8 cellular contexts compared by ENCODE assay signal in the genomic region with DNA sequence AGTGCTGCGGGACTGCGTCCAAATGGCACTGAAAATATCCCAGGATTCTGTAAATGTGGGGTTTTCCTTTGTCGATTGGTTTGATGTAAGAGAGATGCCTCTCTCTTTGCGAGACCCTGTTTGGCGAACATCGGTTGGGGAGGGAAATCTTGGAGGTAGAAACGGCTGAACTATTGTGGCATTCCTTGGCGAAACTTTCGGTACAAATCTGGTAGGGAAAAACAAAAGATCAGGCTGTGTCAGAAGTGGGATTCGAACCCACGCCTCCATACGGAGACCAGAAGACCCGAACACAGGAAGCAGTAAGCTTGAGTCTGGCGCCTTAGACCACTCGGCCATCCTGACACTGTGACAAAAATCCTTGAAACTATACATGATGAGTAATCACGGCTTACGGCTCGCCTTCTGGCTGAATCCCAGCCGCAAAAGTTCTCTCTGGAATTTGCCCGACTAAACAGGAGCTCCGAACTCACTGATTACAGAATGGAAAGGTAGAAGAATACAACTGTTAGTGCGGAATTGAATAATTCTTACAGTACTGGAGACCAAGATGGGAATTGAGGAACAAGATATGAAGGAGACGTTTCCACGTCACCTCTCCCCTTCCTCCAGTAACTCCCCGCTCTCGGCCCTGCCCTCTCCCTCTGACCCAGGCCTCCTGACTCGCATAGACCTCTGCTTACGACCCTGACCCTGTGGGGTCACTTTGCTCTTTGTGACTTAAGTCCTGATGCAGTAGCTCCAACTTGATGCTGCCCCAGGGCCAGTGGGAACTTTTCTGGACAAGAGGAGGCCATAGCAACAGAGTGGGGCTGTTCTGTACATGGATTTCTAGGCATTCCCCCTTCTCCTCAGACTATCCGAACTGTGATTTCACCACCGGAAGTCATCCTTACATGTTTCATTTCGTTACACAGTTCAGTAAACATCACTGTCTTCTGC.
DNase-seq lines count a peak whose midpoint lies in the region; ATAC-seq, FAIRE-seq and TF ChIP-seq lines count a peak whose summit lies in the region.

No MANE protein-coding gene starts in this region.

- peak overlapping the region; percentile 78 for H3K4me2 ChIP-seq in A549

- H3K4me1 ChIP-seq in A549 (peaks cover 10% of the 10 kb centered on the region; the same call in 2 of the 3 replicates), testis (no peaks in the 10 kb centered on the region)

- CTCF ChIA-PET in A549 (lab: Yijun Ruan, JAX) = interaction anchor here (1.2 to 1.3 kb wide), 2 partner anchors 12 to 81 kb away, joined by 4 read pairs; no protein-coding TSS in a partner anchor

- H3K27me3 ChIP-seq in testis = no peaks in the 10 kb centered on the region

- intact Hi-C loops in testis (cut with DNase I; ENCODE audit: low total_unique reads) = no loop called here

- ATAC-seq in A549 (peak; percentile 61 to 75), esophagus mucosa (peak; percentile 53), GM21423 (IDR thresholded peaks at IDR 0.05; ENCODE audit: unreplicated experiment) (no peak), HG03565 (IDR thresholded peaks at IDR 0.05; ENCODE audit: unreplicated experiment) (no peak)

- TF ChIP-seq EP300 in A549 (IDR thresholded peaks at IDR 0.05) = no peak

- H3K36me3 ChIP-seq in testis (ENCODE audit: low read depth, missing control alignments) = no peaks in the 10 kb centered on the region

- TF ChIP-seq RAD21 in A549 (conservative IDR thresholded peaks at IDR 0.05 in 1 of 2, IDR thresholded peaks at IDR 0.05 in 1 of 2) = no peak

- no peak for TF ChIP-seq CTCF in A549 (IDR thresholded peaks at IDR 0.05)
- TF ChIP-seq CTCF in testis (IDR thresholded peaks at IDR 0.05) = no peak

- H3K9me3 ChIP-seq in A549 (no peaks in the 10 kb centered on the region), testis (no peaks in the 10 kb centered on the region)

- peak overlapping the region; percentile 63 for H3K4me3 ChIP-seq in A549
- peak overlapping the region; percentile 4 to 27 for H3K4me3 ChIP-seq in testis

- DNase-seq in A549 (ENCODE audit: low read depth in 1 of 2, low spot score in 1 of 2) (peak in 1 of 2 experiments; percentile 91), GM12891 (ENCODE audit: insufficient read length, low spot score) (no peak), RPMI7951 (ENCODE audit: low read depth) (peak; percentile 87), testis (no peak)
- no peak for DNase-seq in stimulated activated naive CD4-positive, alpha-beta T cell treated with Interleukin-2 at 50 U/mL for 16 hours (lab: John Stamatoyannopoulos, UW)

- whole genome bisulfite sequencing in A549 (ENCODE audit: missing lambda C conversion rate) = 1% methylated on average over 30 of the region's 31 CpGs
- 6 to 9% methylated on average over 31 of the region's 31 CpGs for WGBS in testis, 2 donors

- FAIRE-seq in A549 (lab: Jason Lieb, UNC) (no peak), GM12891 (lab: Jason Lieb, UNC) (peak; percentile 51)

- POLR2A ChIA-PET in A549 (lab: Yijun Ruan, JAX) = interaction anchor here (0.8 to 1.3 kb wide), 3 partner anchors 12 to 132 kb away, joined by 3 to 4 read pairs (median 4); no protein-coding TSS in a partner anchor

- H3K27ac ChIP-seq in A549 (peak overlapping the region; percentile 71 to 87), testis (no peak overlapping the region)

- no peak for TF ChIP-seq POLR2A in A549 (IDR thresholded peaks at IDR 0.05; ENCODE audit: low read length)
- TF ChIP-seq POLR2A in GM12891 (IDR thresholded peaks at IDR 0.05; ENCODE audit: low read depth, low read length) = no peak
- no peak for TF ChIP-seq POLR2A in testis (IDR thresholded peaks at IDR 0.05)

TF ChIP-seq in A549, 52 proteins besides CTCF, POLR2A, EP300 and RAD21 (continues in another document):
- no peak for TF ChIP-seq MAFK (IDR thresholded peaks at IDR 0.05; ENCODE audit: partially characterized antibody)
- TF ChIP-seq, protein P1, sequence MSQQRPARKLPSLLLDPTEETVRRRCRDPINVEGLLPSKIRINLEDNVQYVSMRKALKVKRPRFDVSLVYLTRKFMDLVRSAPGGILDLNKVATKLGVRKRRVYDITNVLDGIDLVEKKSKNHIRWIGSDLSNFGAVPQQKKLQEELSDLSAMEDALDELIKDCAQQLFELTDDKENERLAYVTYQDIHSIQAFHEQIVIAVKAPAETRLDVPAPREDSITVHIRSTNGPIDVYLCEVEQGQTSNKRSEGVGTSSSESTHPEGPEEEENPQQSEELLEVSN (IDR thresholded peaks at IDR 0.05; ENCODE audit: borderline replicate concordance, low read depth) = no peak
- TF ChIP-seq TFCP2L1 (CRISPR knock-in tag; IDR thresholded peaks at IDR 0.05) = no peak
- TF ChIP-seq SREBF2 (IDR thresholded peaks at IDR 0.05) = peak; percentile 73
- no peak for TF ChIP-seq ZNF302 (CRISPR knock-in tag; IDR thresholded peaks at IDR 0.05)
- no peak for TF ChIP-seq PHF8 (IDR thresholded peaks at IDR 0.05; ENCODE audit: borderline replicate concordance, low read depth)
- no peak for TF ChIP-seq HOXA7 (CRISPR knock-in tag; IDR thresholded peaks at IDR 0.05)
- TF ChIP-seq, protein P2, sequence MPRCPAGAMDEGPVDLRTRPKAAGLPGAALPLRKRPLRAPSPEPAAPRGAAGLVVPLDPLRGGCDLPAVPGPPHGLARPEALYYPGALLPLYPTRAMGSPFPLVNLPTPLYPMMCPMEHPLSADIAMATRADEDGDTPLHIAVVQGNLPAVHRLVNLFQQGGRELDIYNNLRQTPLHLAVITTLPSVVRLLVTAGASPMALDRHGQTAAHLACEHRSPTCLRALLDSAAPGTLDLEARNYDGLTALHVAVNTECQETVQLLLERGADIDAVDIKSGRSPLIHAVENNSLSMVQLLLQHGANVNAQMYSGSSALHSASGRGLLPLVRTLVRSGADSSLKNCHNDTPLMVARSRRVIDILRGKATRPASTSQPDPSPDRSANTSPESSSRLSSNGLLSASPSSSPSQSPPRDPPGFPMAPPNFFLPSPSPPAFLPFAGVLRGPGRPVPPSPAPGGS (IDR thresholded peaks at IDR 0.05) = no peak
- TF ChIP-seq, protein P3, sequence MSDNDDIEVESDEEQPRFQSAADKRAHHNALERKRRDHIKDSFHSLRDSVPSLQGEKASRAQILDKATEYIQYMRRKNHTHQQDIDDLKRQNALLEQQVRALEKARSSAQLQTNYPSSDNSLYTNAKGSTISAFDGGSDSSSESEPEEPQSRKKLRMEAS (IDR thresholded peaks at IDR 0.05) = no peak; the same call in 1 of the 2 replicates
- TF ChIP-seq, protein P4, sequence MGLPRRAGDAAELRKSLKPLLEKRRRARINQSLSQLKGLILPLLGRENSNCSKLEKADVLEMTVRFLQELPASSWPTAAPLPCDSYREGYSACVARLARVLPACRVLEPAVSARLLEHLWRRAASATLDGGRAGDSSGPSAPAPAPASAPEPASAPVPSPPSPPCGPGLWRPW (IDR thresholded peaks at IDR 0.05) = no peak
- no peak for TF ChIP-seq NR3C1 (IDR thresholded peaks at IDR 0.05)

TF ChIP-seq in GM12891, 5 proteins besides CTCF, POLR2A, EP300 and RAD21:
- TF ChIP-seq POLR2AphosphoS5 (IDR thresholded peaks at IDR 0.05; ENCODE audit: low read depth, low read length) = no peak
- TF ChIP-seq TAF1 (IDR thresholded peaks at IDR 0.05; ENCODE audit: low read depth, low read length) = no peak
- no peak for TF ChIP-seq SPI1 (IDR thresholded peaks at IDR 0.05; ENCODE audit: low read depth, low read length)
- no peak for TF ChIP-seq POU2F2 (IDR thresholded peaks at IDR 0.05; ENCODE audit: low read depth, low read length)
- no peak for TF ChIP-seq PAX5 (IDR thresholded peaks at IDR 0.05; ENCODE audit: insufficient read depth, low read length, severe bottlenecking)

Comparison
In these comparisons a context has a peak if more than half of its experiments do, and no peak if none do; other contexts are left out.
1. ATAC-seq: peak in A549 (2 of 2) and esophagus mucosa (single experiment); none in GM21423 (single experiment) and HG03565 (single experiment).
2. H3K27ac ChIP-seq: peak in A549 (2 of 2); none in testis (0 of 2).